In genomic region chr3:113051222-113051804, GRCh38 we compare ENCODE assay signal across 8 cellular contexts.
A peak's percentile ranks its signal among the peaks of the same experiment; 100 is the strongest.
DNase-seq lines count a peak whose midpoint lies in the region; ATAC-seq, FAIRE-seq and TF ChIP-seq lines count a peak whose summit lies in the region.

No MANE protein-coding gene starts in this region.

- H3K4me3 Mint-ChIP-seq in natural killer cell: no peak overlapping the region
- no peak overlapping the region for H3K4me3 Mint-ChIP-seq in stimulated activated effector memory CD8-positive, alpha-beta T cell treated with anti-CD3 and anti-CD28 coated beads, Interleukin-12 subunit alpha, Interleukin-12 subunit beta, amount 100 ng/mL, for 72 hours

- H3K4me2 ChIP-seq in OCI-LY1 (ENCODE audit: low read length): peak overlapping the region; percentile 18

- H3K27me3 Mint-ChIP-seq in natural killer cell (ENCODE audit: low read depth in 2 of 2): no peaks in the 10 kb centered on the region

- H4K20me1 ChIP-seq in OCI-LY1 (ENCODE audit: insufficient read depth, low read length): no peaks in the 10 kb centered on the region

- H3K9me2 ChIP-seq in OCI-LY1 (ENCODE audit: low read depth, low read length): no peaks in the 10 kb centered on the region

- intact Hi-C loops in esophagus muscularis mucosa (cut with DNase I): loop anchor here (2.0 to 10.0 kb wide), 4 partner anchors 81 to 573 kb away; partner anchors contain the start of gene BOC
- intact Hi-C loops in natural killer cell (cut with micrococcal nuclease): loop anchor here (1.0 kb wide), 2 partner anchors 237 to 527 kb away; no protein-coding TSS in a partner anchor

- H3K27me3 ChIP-seq in HUES64 (ENCODE audit: insufficient read depth, low read length) (no peaks in the 10 kb centered on the region), OCI-LY1 (ENCODE audit: insufficient read depth, low read length) (no peaks in the 10 kb centered on the region), esophagus muscularis mucosa (no peaks in the 10 kb centered on the region)

- H3K4me1 ChIP-seq in HUES64 (ENCODE audit: insufficient read depth, low read length) (peaks cover 6% of the 10 kb centered on the region), OCI-LY1 (ENCODE audit: insufficient read depth, low read length, severe bottlenecking) (peaks cover 5% of the 10 kb centered on the region), esophagus muscularis mucosa (peaks cover 12 to 29% (median 18%) of the 10 kb centered on the region in 4 donors)

- 33% methylated on average over 16 of the region's 17 CpGs for WGBS in HUES64
- WGBS in esophagus muscularis mucosa: 8% methylated on average over 17 of the region's 17 CpGs

- TF ChIP-seq POLR2A in esophagus muscularis mucosa (IDR thresholded peaks at IDR 0.05; ENCODE audit: low read depth): no peak

- H3K36me3 Mint-ChIP-seq in natural killer cell: no peaks in the 10 kb centered on the region
- no peaks in the 10 kb centered on the region for H3K36me3 Mint-ChIP-seq in stimulated activated effector memory CD8-positive, alpha-beta T cell treated with anti-CD3 and anti-CD28 coated beads, Interleukin-12 subunit alpha, Interleukin-12 subunit beta, amount 100 ng/mL, for 72 hours

- H3K9me3 Mint-ChIP-seq in natural killer cell: no peaks in the 10 kb centered on the region
- no peaks in the 10 kb centered on the region for H3K9me3 Mint-ChIP-seq in stimulated activated effector memory CD8-positive, alpha-beta T cell treated with anti-CD3 and anti-CD28 coated beads, Interleukin-12 subunit alpha, Interleukin-12 subunit beta, amount 100 ng/mL, for 72 hours

- peak; percentile 18 for DNase-seq in D721Med (ENCODE audit: insufficient read length, low spot score)
- peak; percentile 93 for DNase-seq in activated CD8-positive, alpha-beta memory T cell treated with anti-CD3 and anti-CD28 coated beads, Interleukin-2, amount 50 U/mL, for 48 hours
- DNase-seq in esophagus muscularis mucosa (ENCODE audit: extremely low spot score): peak; percentile 98
- peak; percentile 81 for DNase-seq in natural killer cell
- peak; percentile 88 to 95 for DNase-seq in stimulated activated effector memory CD8-positive, alpha-beta T cell treated with anti-CD3 and anti-CD28 coated beads, Interleukin-12 subunit alpha, Interleukin-12 subunit beta, amount 100 ng/mL, for 72 hours (ENCODE audit: low spot score in 2 of 2)

- FAIRE-seq in D721Med (lab: Jason Lieb, UNC): no peak

- H3K27ac Mint-ChIP-seq in natural killer cell: no peak overlapping the region
- H3K27ac Mint-ChIP-seq in stimulated activated effector memory CD8-positive, alpha-beta T cell treated with anti-CD3 and anti-CD28 coated beads, Interleukin-12 subunit alpha, Interleukin-12 subunit beta, amount 100 ng/mL, for 72 hours: no peak overlapping the region

- no peaks in the 10 kb centered on the region for H3F3A ChIP-seq in OCI-LY1 (ENCODE audit: insufficient read depth, low read length)

- peak overlapping the region; percentile 33; the same call in 1 of the 2 replicates for H3K9ac ChIP-seq in HUES64 (ENCODE audit: low read depth, low read length)
- no peak overlapping the region for H3K9ac ChIP-seq in OCI-LY1 (ENCODE audit: low read length)

- H3K36me3 ChIP-seq in HUES64 (ENCODE audit: insufficient read depth, low read length) (no peaks in the 10 kb centered on the region), OCI-LY1 (ENCODE audit: insufficient read depth, low read length) (no peaks in the 10 kb centered on the region), esophagus muscularis mucosa (no peaks in the 10 kb centered on the region)

- H3K4me1 Mint-ChIP-seq in natural killer cell: peaks cover 0 to 4% of the 10 kb centered on the region in 2 donors
- H3K4me1 Mint-ChIP-seq in stimulated activated effector memory CD8-positive, alpha-beta T cell treated with anti-CD3 and anti-CD28 coated beads, Interleukin-12 subunit alpha, Interleukin-12 subunit beta, amount 100 ng/mL, for 72 hours: no peaks in the 10 kb centered on the region

- TF ChIP-seq EP300 in esophagus muscularis mucosa (IDR thresholded peaks at IDR 0.05): no peak

- no peaks in the 10 kb centered on the region for H3K79me2 ChIP-seq in OCI-LY1 (ENCODE audit: insufficient read depth, low read length)

- ATAC-seq in GM21515 (IDR thresholded peaks at IDR 0.05; ENCODE audit: unreplicated experiment): peak; percentile 92
- peak; percentile 99 to 100 (median 100) for ATAC-seq in natural killer cell
- peak; percentile 99 for ATAC-seq in stimulated activated effector memory CD8-positive, alpha-beta T cell treated with anti-CD3 and anti-CD28 coated beads, Interleukin-12 subunit alpha, Interleukin-12 subunit beta, amount 100 ng/mL, for 72 hours

- TF ChIP-seq CTCF in D721Med (IDR thresholded peaks at IDR 0.05; ENCODE audit: insufficient read depth, missing control alignments): peak; percentile 81
- TF ChIP-seq CTCF in OCI-LY1 (IDR thresholded peaks at IDR 0.05; ENCODE audit: low read length): peak; percentile 89
- peak; percentile 96 to 98 (median 98) for TF ChIP-seq CTCF in esophagus muscularis mucosa (IDR thresholded peaks at IDR 0.05)
- TF ChIP-seq CTCF in natural killer cell (IDR thresholded peaks at IDR 0.05): peak; percentile 89

- no peaks in the 10 kb centered on the region; the same call in 1 of the 2 replicates for H3K9me3 ChIP-seq in HUES64 (ENCODE audit: insufficient read depth, low read depth, low read length)
- no peaks in the 10 kb centered on the region for H3K9me3 ChIP-seq in OCI-LY1 (ENCODE audit: low read length)
- no peaks in the 10 kb centered on the region for H3K9me3 ChIP-seq in esophagus muscularis mucosa

- no peak overlapping the region for H3K4me3 ChIP-seq in HUES64 (ENCODE audit: low read length)
- H3K4me3 ChIP-seq in OCI-LY1 (ENCODE audit: low read depth, low read length, poor library complexity, severe bottlenecking): no peak overlapping the region
- peak overlapping the region; percentile 26 to 32 (median 29) for H3K4me3 ChIP-seq in esophagus muscularis mucosa

- H3K27ac ChIP-seq in HUES64 (ENCODE audit: low read depth, low read length) (no peak overlapping the region), OCI-LY1 (ENCODE audit: low read depth, low read length, poor library complexity, severe bottlenecking) (no peak overlapping the region), esophagus muscularis mucosa (replicated peaks in 1 of 4) (peak overlapping the region; percentile 69 to 78 (median 76))

- H2AFZ ChIP-seq in OCI-LY1 (ENCODE audit: low read length): no peak overlapping the region

Comparison
In these comparisons a context has a peak if more than half of its experiments do, and no peak if none do; other contexts are left out.
1. DNase-seq: peak in every context shown above with its lines; median percentile 98 in esophagus muscularis mucosa; 93 in activated CD8-positive, alpha-beta memory T cell treated with anti-CD3 and anti-CD28 coated beads, Interleukin-2, amount 50 U/mL, for 48 hours; 92 in stimulated activated effector memory CD8-positive, alpha-beta T cell treated with anti-CD3 and anti-CD28 coated beads, Interleukin-12 subunit alpha, Interleukin-12 subunit beta, amount 100 ng/mL, for 72 hours; 81 in natural killer cell; 18 in D721Med.
2. H3K27ac ChIP-seq: peak in esophagus muscularis mucosa (4 of 4); none in HUES64 (single experiment) and OCI-LY1 (single experiment).
3. H3K4me3 ChIP-seq: peak in esophagus muscularis mucosa (4 of 4); none in HUES64 (single experiment) and OCI-LY1 (single experiment).
4. Peak in every context shown above with its lines, with median percentiles within 50 percentile points of each other: CTCF ChIP-seq and ATAC-seq.